In genomic region chr20:51869002-51869401, GRCh38 we compare ENCODE assay signal across 32 cellular contexts.
A peak's percentile ranks its signal among the peaks of the same experiment; 100 is the strongest.
DNase-seq lines count a peak whose midpoint lies in the region; ATAC-seq, FAIRE-seq and TF ChIP-seq lines count a peak whose summit lies in the region.
"Had no signal": no experiment of that assay in that cellular context is flagged by ENCODE, and none has a peak within 500 bp of the region (broad histone marks: within the 10 kb centered on the region; RNA-seq: fewer than 3 reads in every experiment).

No MANE protein-coding gene starts in this region.

- peaks cover 0 to 2% of the 10 kb centered on the region in 2 experiments; a peak in 2 of 5 replicates for H3K27me3 ChIP-seq in HepG2 (ENCODE audit: control insufficient read depth in 1 of 2, insufficient read depth in 2 of 2, low read length in 2 of 2)
- H3K27me3 ChIP-seq in right lobe of liver = no peaks in the 10 kb centered on the region
- peaks cover 13% of the 10 kb centered on the region for H3K27me3 ChIP-seq in IMR-90 (ENCODE audit: control insufficient read depth, insufficient read depth, low read length)
- H3K27me3 ChIP-seq: BE2C; BLaER1; BLaER1 treated with 17β-estradiol and CSF1 and Interleukin-3, amounts not matched to agents 10 nM and 100 nM had no signal

- no peaks in the 10 kb centered on the region for H3K79me2 ChIP-seq in HepG2 (ENCODE audit: insufficient read depth, low read length)

- BruUV-seq in HepG2 (replicated peaks; lab: Mats Ljungman, UMichigan) (no TSS peak), IMR-90 (replicated peaks; lab: Mats Ljungman, UMichigan) (no TSS peak)

- no peak overlapping the region for H4K91ac ChIP-seq in IMR-90 (ENCODE audit: insufficient read depth, low read depth, low read length)

- in situ Hi-C loops in HepG2 (cut with HindIII; ENCODE audit: extremely low pct_ligation_motif_present, low pct_unique_long_range_greater_than_20kb) = no loop called here
- in situ Hi-C loops in IMR-90 (cut with MboI; ENCODE audit: low sequenced_read_pairs) = no loop called here

- no peak overlapping the region for H2AK5ac ChIP-seq in IMR-90 (ENCODE audit: low read depth, low read length)

- H3K4ac ChIP-seq in IMR-90 (ENCODE audit: low read depth, low read length) = no peak overlapping the region

- H3K36me3 ChIP-seq in HepG2 (replicated peaks in 1 of 2; ENCODE audit: control insufficient read depth in 1 of 2, insufficient read depth in 2 of 2, low read length in 2 of 2) = no peaks in the 10 kb centered on the region
- H3K36me3 ChIP-seq in right lobe of liver = no peaks in the 10 kb centered on the region
- H3K36me3 ChIP-seq in IMR-90 (ENCODE audit: control insufficient read depth, insufficient read depth, low read length) = no peaks in the 10 kb centered on the region
- H3K36me3 ChIP-seq: BE2C; BLaER1; BLaER1 treated with 17β-estradiol and CSF1 and Interleukin-3, amounts not matched to agents 10 nM and 100 nM had no signal

- H3K9me1 ChIP-seq in IMR-90 (ENCODE audit: insufficient read depth, low read length) = no peaks in the 10 kb centered on the region

- H3K4me2 ChIP-seq in HepG2 (ENCODE audit: low read depth, low read length) (no peak overlapping the region), A549 (no peak overlapping the region), IMR-90 (ENCODE audit: low read depth, low read length) (no peak overlapping the region)
- H3K4me2 ChIP-seq: BLaER1; BLaER1 treated with 17β-estradiol and CSF1 and Interleukin-3, amounts not matched to agents 10 nM and 100 nM had no signal

- H2AFZ ChIP-seq in HepG2 (ENCODE audit: low read length) (no peak overlapping the region), IMR-90 (replicated peaks; ENCODE audit: low read length, poor library complexity) (no peak overlapping the region)

- ATAC-seq in HepG2 (no peak), right lobe of liver (no peak), A549 (no peak), IMR-90 (ENCODE audit: low read depth) (no peak)
- ATAC-seq: CD8-positive, alpha-beta T cell had no signal

- no peak overlapping the region for H3K14ac ChIP-seq in IMR-90 (replicated peaks; ENCODE audit: low read depth, low read length)

- no peak overlapping the region for H3K56ac ChIP-seq in IMR-90 (ENCODE audit: extremely low read depth, insufficient read depth, low read length)

- H2BK5ac ChIP-seq in IMR-90 (ENCODE audit: low read depth, low read length, poor library complexity, severe bottlenecking) = no peak overlapping the region

- FAIRE-seq in HepG2 (lab: Jason Lieb, UNC) (peak; percentile 43), A549 (lab: Jason Lieb, UNC) (no peak)
- FAIRE-seq: A204.1, D721Med had no signal

- no peaks in the 10 kb centered on the region for H3K79me1 ChIP-seq in IMR-90 (ENCODE audit: low read depth in 1 of 2, low read length in 2 of 2)

- H3K4me3 ChIP-seq in HepG2 (replicated peaks in 1 of 3; ENCODE audit: insufficient read depth in 1 of 3, low read depth in 2 of 3, low read length in 3 of 3) (no peak overlapping the region), right lobe of liver (no peak overlapping the region), A549 (no peak overlapping the region), IMR-90 (ENCODE audit: insufficient read depth, low read depth, low read length) (no peak overlapping the region)
- H3K4me3 ChIP-seq: BLaER1; BLaER1 treated with 17β-estradiol and CSF1 and Interleukin-3, amounts not matched to agents 10 nM and 100 nM had no signal

- no peak overlapping the region for H2BK120ac ChIP-seq in IMR-90 (ENCODE audit: low read depth, low read length)

- H3K4me1 ChIP-seq in HepG2 (ENCODE audit: insufficient read depth, low read length) = no peaks in the 10 kb centered on the region
- no peaks in the 10 kb centered on the region for H3K4me1 ChIP-seq in right lobe of liver
- H3K4me1 ChIP-seq in A549 = no peaks in the 10 kb centered on the region
- no peaks in the 10 kb centered on the region for H3K4me1 ChIP-seq in IMR-90 (ENCODE audit: control insufficient read depth, insufficient read depth, low read length)
- H3K4me1 ChIP-seq: BE2C; BLaER1; BLaER1 treated with 17β-estradiol and CSF1 and Interleukin-3, amounts not matched to agents 10 nM and 100 nM had no signal

- H3K27ac ChIP-seq in HepG2 (ENCODE audit: extremely low read length, insufficient read depth, low read length) (no peak overlapping the region), right lobe of liver (no peak overlapping the region), A549 (no peak overlapping the region), IMR-90 (ENCODE audit: insufficient read depth, low read length) (no peak overlapping the region)
- H3K27ac ChIP-seq: 22Rv1; BLaER1; BLaER1 treated with 17β-estradiol and CSF1 and Interleukin-3, amounts not matched to agents 10 nM and 100 nM; C4-2B had no signal

- POLR2A ChIA-PET in HepG2 (lab: Yijun Ruan, JAX) (no interaction called here), A549 (lab: Yijun Ruan, JAX) (no interaction called here), IMR-90 (lab: Charles Lee; ENCODE audit: unreplicated experiment) (no interaction called here)

- TF ChIP-seq EP300 in HepG2 (IDR thresholded peaks at IDR 0.05; ENCODE audit: low read depth in 2 of 2, low read length in 2 of 2) (no peak), HepG2 (CRISPR knock-in tag; IDR thresholded peaks at IDR 0.05; ENCODE audit: borderline replicate concordance) (no peak), A549 (IDR thresholded peaks at IDR 0.05) (no peak)

- intact Hi-C loops in HepG2 (cut with micrococcal nuclease; ENCODE audit: unreplicated experiment) (no loop called here), right lobe of liver (cut with DNase I) (no loop called here), IMR-90 (cut with micrococcal nuclease) (no loop called here)

- H2AK9ac ChIP-seq in IMR-90 (replicated peaks; ENCODE audit: low read depth, low read length, poor library complexity) = no peak overlapping the region

- TF ChIP-seq POLR2A in HepG2 (IDR thresholded peaks at IDR 0.05; ENCODE audit: insufficient read depth in 1 of 2, low read depth in 2 of 2, low read length in 2 of 2) (no peak), right lobe of liver (IDR thresholded peaks at IDR 0.05) (no peak), A549 (IDR thresholded peaks at IDR 0.05; ENCODE audit: low read length) (no peak), IMR-90 (IDR thresholded peaks at IDR 0.05; ENCODE audit: low read depth, low read length) (no peak)

- CTCF ChIA-PET in HepG2 (lab: Yijun Ruan, JAX; ENCODE audit: low intra/inter-chr PET ratio, low total read pairs) (no interaction called here), A549 (lab: Yijun Ruan, JAX) (no interaction called here), IMR-90 (lab: Yijun Ruan, JAX) (no interaction called here)

- dilution Hi-C loops in IMR-90 (cut with HindIII; ENCODE audit: low sequenced_read_pairs, unreplicated experiment) = no loop called here

- TF ChIP-seq RAD21 in HepG2 (CRISPR knock-in tag; IDR thresholded peaks at IDR 0.05) = no peak
- TF ChIP-seq RAD21 in A549 (conservative IDR thresholded peaks at IDR 0.05 in 1 of 2, IDR thresholded peaks at IDR 0.05 in 1 of 2) = no peak
- TF ChIP-seq RAD21 in IMR-90 (IDR thresholded peaks at IDR 0.05; ENCODE audit: low read length) = no peak

- H4K5ac ChIP-seq in IMR-90 (ENCODE audit: low read depth, low read length) = no peak overlapping the region

- H3K23ac ChIP-seq in IMR-90 (ENCODE audit: low read depth, low read length) = no peak overlapping the region

- H2BK15ac ChIP-seq in IMR-90 (ENCODE audit: low read depth, low read length) = no peak overlapping the region

- no peak overlapping the region for H3K18ac ChIP-seq in IMR-90 (ENCODE audit: low read depth, low read length)

- no peaks in the 10 kb centered on the region for H3K9me3 ChIP-seq in HepG2 (ENCODE audit: low read length)
- H3K9me3 ChIP-seq in right lobe of liver = no peaks in the 10 kb centered on the region
- no peaks in the 10 kb centered on the region for H3K9me3 ChIP-seq in A549
- no peaks in the 10 kb centered on the region for H3K9me3 ChIP-seq in IMR-90 (ENCODE audit: control insufficient read depth, insufficient read depth, low read length)
- H3K9me3 ChIP-seq: BE2C; BLaER1; BLaER1 treated with 17β-estradiol and CSF1 and Interleukin-3, amounts not matched to agents 10 nM and 100 nM; Caco-2 had no signal

- H3K9ac ChIP-seq in HepG2 (ENCODE audit: insufficient read depth, low read depth, low read length) = no peak overlapping the region
- H3K9ac ChIP-seq in IMR-90 (ENCODE audit: low read depth, low read length) = no peak overlapping the region
- H3K9ac ChIP-seq: BLaER1; BLaER1 treated with 17β-estradiol and CSF1 and Interleukin-3, amounts not matched to agents 10 nM and 100 nM had no signal

- no peak overlapping the region for H4K8ac ChIP-seq in IMR-90 (ENCODE audit: low read depth in 2 of 2, low read length in 2 of 2)

- no peak overlapping the region for H2BK20ac ChIP-seq in IMR-90 (ENCODE audit: low read depth, low read length)

- WGBS in HepG2 (ENCODE audit: low lambda C conversion rate) = 8% methylated on average over 3 of the region's 3 CpGs
- 54% methylated on average over 3 of the region's 3 CpGs for WGBS in right lobe of liver (ENCODE audit: insufficient coverage, low coverage, low lambda C conversion rate, missing lambda C conversion rate)
- 60% methylated on average over 3 of the region's 3 CpGs for WGBS in A549 (ENCODE audit: missing lambda C conversion rate)
- WGBS in IMR-90 (ENCODE audit: extremely low coverage in 2 of 2, insufficient read length in 1 of 2), 2 experiments = no CpG with 5 or more reads among the region's 3 CpGs

- no peaks in the 10 kb centered on the region for H4K20me1 ChIP-seq in HepG2 (ENCODE audit: insufficient read depth, low read length)
- H4K20me1 ChIP-seq in IMR-90 (ENCODE audit: insufficient read depth, low read length) = no peaks in the 10 kb centered on the region
- H4K20me1 ChIP-seq: BLaER1; BLaER1 treated with 17β-estradiol and CSF1 and Interleukin-3, amounts not matched to agents 10 nM and 100 nM had no signal

- TF ChIP-seq CTCF in HepG2 (CRISPR knock-in tag; IDR thresholded peaks at IDR 0.05) (no peak), right lobe of liver (IDR thresholded peaks at IDR 0.05) (no peak), A549 (IDR thresholded peaks at IDR 0.05) (no peak), IMR-90 (conservative IDR thresholded peaks at IDR 0.05; ENCODE audit: low read depth, low read length) (no peak)

- no peak for DNase-seq in HepG2 (ENCODE audit: low spot score)
- DNase-seq in right lobe of liver = no peak
- DNase-seq in A549 (ENCODE audit: low read depth in 1 of 2, low spot score in 1 of 2) = no peak
- no peak for DNase-seq in IMR-90
- DNase-seq in epidermal melanocyte (ENCODE audit: insufficient read length, low spot score) = no peak
- DNase-seq in stimulated activated CD4-positive, alpha-beta T cell treated with anti-CD3 and anti-CD28 coated beads, Interleukin-2, amount 100 ng/mL, for 48 hours = no peak
- DNase-seq: 8988T; ACHN; AML-193; BE2C; C1 segment of cervical spinal cord; Caco-2; Calu3; CD4-positive, alpha-beta memory T cell; CD4-positive, alpha-beta T cell; CD4-positive, CD25-positive, alpha-beta regulatory T cell; CD8-positive, alpha-beta memory T cell; CD8-positive, alpha-beta T cell; COR-L47; DMS 273 treated with DMSO at 0.1 percent for 48 hours; DMS153; DMS53; DMS79; DMS79 treated with DMSO at 0.1 percent for 48 hours; DND-41; EL had no signal

TF ChIP-seq in A549, 52 proteins besides CTCF, POLR2A, EP300 and RAD21 (continues in another document):
- TF ChIP-seq MAFK (IDR thresholded peaks at IDR 0.05; ENCODE audit: partially characterized antibody) = peak; percentile 59

TF ChIP-seq in IMR-90, 13 proteins besides CTCF, POLR2A, EP300 and RAD21:
- TF ChIP-seq MAFK (IDR thresholded peaks at IDR 0.05; ENCODE audit: low read depth, low read length) (peak; percentile 22; the same call in 1 of the 2 replicates), SMC3 (IDR thresholded peaks at IDR 0.05; ENCODE audit: low read depth, low read length) (no peak)

Comparison
In these comparisons a context has a peak if more than half of its experiments do, and no peak if none do; other contexts are left out.
1. Of the 38 proteins assayed by ChIP-seq in both HepG2 and A549: peak only in HepG2: none; only in A549: none; in both: MAFK; in neither: 37.